In the genomic region with DNA sequence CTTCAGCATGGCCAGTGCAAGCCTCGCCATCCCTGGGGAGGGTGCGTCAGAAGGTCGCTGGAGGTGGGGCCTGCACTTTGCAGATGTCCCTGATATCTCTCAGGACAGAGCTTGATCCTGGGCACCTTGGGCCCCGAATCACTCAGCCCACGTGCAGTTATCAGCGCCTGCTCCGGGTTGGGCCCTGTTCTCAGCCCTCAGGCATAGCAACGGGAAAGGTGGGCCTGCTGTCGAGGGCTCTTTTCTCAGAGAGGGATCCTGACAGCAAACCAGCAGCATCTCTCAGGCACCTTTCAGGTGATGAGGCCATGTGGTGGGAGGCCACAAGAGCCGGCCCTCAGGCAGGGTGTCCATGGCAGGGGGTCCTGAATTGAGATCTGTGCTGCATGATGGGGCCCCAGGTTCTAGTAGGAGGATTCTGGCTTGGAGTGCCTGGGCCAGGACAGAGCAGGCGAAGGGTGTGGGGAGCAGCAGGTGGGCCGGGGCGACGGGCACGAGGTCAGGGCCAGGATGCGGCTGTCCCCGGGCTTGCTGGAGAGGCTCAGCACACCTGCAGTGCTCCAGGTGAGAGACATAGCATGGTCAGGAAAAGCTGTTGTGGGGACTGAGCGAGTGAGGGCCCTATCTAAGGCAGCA, we compare ENCODE assay signal across 20 cellular contexts.
DNase-seq lines count a peak whose midpoint lies in the region; ATAC-seq and TF ChIP-seq lines count a peak whose summit lies in the region.
"Had no signal": no experiment of that assay in that cellular context is flagged by ENCODE, and none has a peak within 500 bp of the region (broad histone marks: within the 10 kb centered on the region; RNA-seq: fewer than 3 reads in every experiment).

No MANE protein-coding gene starts in this region.

- H3K27ac Mint-ChIP-seq in central memory CD8-positive, alpha-beta T cell (ENCODE audit: low read depth) = peak overlapping the region; percentile 49
- H3K27ac Mint-ChIP-seq in natural killer cell = peak overlapping the region; percentile 48 to 78
- H3K27ac Mint-ChIP-seq: activated CD4-positive, alpha-beta memory T cell treated with anti-CD3 and anti-CD28 coated beads, Interleukin-2, amount 10 ng/mL, durations not matched to agents 7 days and 5 days; activated naive CD8-positive, alpha-beta T cell treated with anti-CD3 and anti-CD28 coated beads, Interleukin-2, amount 10 ng/mL, durations not matched to agents 7 days and 5 days had no signal

- H3K9ac ChIP-seq in colonic mucosa (ENCODE audit: low read depth in 2 of 2, low read length in 2 of 2) = no peak overlapping the region

- H3K27ac ChIP-seq in colonic mucosa = no peak overlapping the region
- H3K27ac ChIP-seq: left lung had no signal

- H3K4me3 Mint-ChIP-seq in central memory CD8-positive, alpha-beta T cell = no peak overlapping the region
- no peak overlapping the region for H3K4me3 Mint-ChIP-seq in natural killer cell
- H3K4me3 Mint-ChIP-seq: activated CD4-positive, alpha-beta memory T cell treated with anti-CD3 and anti-CD28 coated beads, Interleukin-2, amount 10 ng/mL, durations not matched to agents 7 days and 5 days; activated naive CD8-positive, alpha-beta T cell treated with anti-CD3 and anti-CD28 coated beads, Interleukin-2, amount 10 ng/mL, durations not matched to agents 7 days and 5 days; B cell; stimulated activated naive CD8-positive, alpha-beta T cell treated with anti-CD3 and anti-CD28 coated beads, Interleukin-15, amount 100 ng/mL, for 72 hours had no signal

- H3K36me3 ChIP-seq in colonic mucosa = no peaks in the 10 kb centered on the region

- no peaks in the 10 kb centered on the region for H3K9me3 Mint-ChIP-seq in central memory CD8-positive, alpha-beta T cell
- no peaks in the 10 kb centered on the region for H3K9me3 Mint-ChIP-seq in natural killer cell
- H3K9me3 Mint-ChIP-seq: activated CD4-positive, alpha-beta memory T cell treated with anti-CD3 and anti-CD28 coated beads, Interleukin-2, amount 10 ng/mL, durations not matched to agents 7 days and 5 days; activated naive CD8-positive, alpha-beta T cell treated with anti-CD3 and anti-CD28 coated beads, Interleukin-2, amount 10 ng/mL, durations not matched to agents 7 days and 5 days; stimulated activated naive CD8-positive, alpha-beta T cell treated with anti-CD3 and anti-CD28 coated beads, Interleukin-15, amount 100 ng/mL, for 72 hours had no signal

- ATAC-seq in left ventricle myocardium superior = no peak
- no peak for ATAC-seq in central memory CD8-positive, alpha-beta T cell (replicated peaks; ENCODE audit: extremely low read depth, poor library complexity, severe bottlenecking)
- no peak for ATAC-seq in natural killer cell
- ATAC-seq in GM19463 (IDR thresholded peaks at IDR 0.05; ENCODE audit: unreplicated experiment) = no peak
- ATAC-seq: stimulated activated naive CD8-positive, alpha-beta T cell treated with anti-CD3 and anti-CD28 coated beads, Interleukin-15, amount 100 ng/mL, for 72 hours had no signal

- intact Hi-C loops in left ventricle myocardium superior (cut with micrococcal nuclease) = no loop called here
- intact Hi-C loops in cardiac septum (cut with DNase I) = no loop called here
- intact Hi-C loops in natural killer cell (cut with micrococcal nuclease) = no loop called here
- intact Hi-C loops in colonic mucosa (cut with DNase I) = no loop called here

- H3K36me3 Mint-ChIP-seq in central memory CD8-positive, alpha-beta T cell (ENCODE audit: insufficient read depth) = peaks cover 16% of the 10 kb centered on the region
- no peaks in the 10 kb centered on the region for H3K36me3 Mint-ChIP-seq in natural killer cell
- H3K36me3 Mint-ChIP-seq: activated naive CD8-positive, alpha-beta T cell treated with anti-CD3 and anti-CD28 coated beads, Interleukin-2, amount 10 ng/mL, durations not matched to agents 7 days and 5 days had no signal

- no peaks in the 10 kb centered on the region for H3K27me3 ChIP-seq in colonic mucosa
- H3K27me3 ChIP-seq: left lung had no signal

- H3K4me1 Mint-ChIP-seq in central memory CD8-positive, alpha-beta T cell = peaks cover 85% of the 10 kb centered on the region
- H3K4me1 Mint-ChIP-seq in natural killer cell = peaks cover 63 to 84% of the 10 kb centered on the region in 2 donors

- peaks cover 9% of the 10 kb centered on the region for H3K4me1 ChIP-seq in colonic mucosa

- no peak overlapping the region for H3K4me3 ChIP-seq in colonic mucosa
- H3K4me3 ChIP-seq: left lung had no signal

- H3K9me3 ChIP-seq in colonic mucosa = no peaks in the 10 kb centered on the region
- H3K9me3 ChIP-seq: left lung had no signal

- DNase-seq in left ventricle myocardium superior (peak; percentile 15), cardiac septum (ENCODE audit: low spot score) (no peak), natural killer cell (no peak), colonic mucosa (no peak), C1 segment of cervical spinal cord (lab: John Stamatoyannopoulos, UW) (no peak), cortex of kidney (lab: John Stamatoyannopoulos, UW) (no peak)
- no peak for DNase-seq in central memory CD8-positive, alpha-beta T cell (ENCODE audit: low spot score in 2 of 2)
- DNase-seq: activated CD4-positive, alpha-beta memory T cell treated with anti-CD3 and anti-CD28 coated beads, Interleukin-2, amount 10 ng/mL, durations not matched to agents 7 days and 5 days; activated CD4-positive, CD25-positive, alpha-beta regulatory T cell treated with anti-CD3 and anti-CD28 coated beads, Interleukin-2, amount 50 U/mL, for 72 hours; activated CD8-positive, alpha-beta memory T cell treated with anti-CD3 and anti-CD28 coated beads, Interleukin-2, amount 50 U/mL, for 48 hours; activated naive CD8-positive, alpha-beta T cell treated with anti-CD3 and anti-CD28 coated beads, Interleukin-2, amount 10 ng/mL, durations not matched to agents 7 days and 5 days; DND-41; HCEC 1CT; hypothalamus; MV-4-11; NCI-H446 treated with DMSO at 0.1 percent for 48 hours; stimulated activated naive CD8-positive, alpha-beta T cell treated with anti-CD3 and anti-CD28 coated beads, Interleukin-15, amount 100 ng/mL, for 72 hours had no signal

- no peaks in the 10 kb centered on the region for H3K27me3 Mint-ChIP-seq in central memory CD8-positive, alpha-beta T cell
- no peaks in the 10 kb centered on the region for H3K27me3 Mint-ChIP-seq in natural killer cell (ENCODE audit: low read depth in 2 of 2)
- H3K27me3 Mint-ChIP-seq: activated CD4-positive, alpha-beta memory T cell treated with anti-CD3 and anti-CD28 coated beads, Interleukin-2, amount 10 ng/mL, durations not matched to agents 7 days and 5 days; activated naive CD8-positive, alpha-beta T cell treated with anti-CD3 and anti-CD28 coated beads, Interleukin-2, amount 10 ng/mL, durations not matched to agents 7 days and 5 days; B cell; stimulated activated naive CD8-positive, alpha-beta T cell treated with anti-CD3 and anti-CD28 coated beads, Interleukin-15, amount 100 ng/mL, for 72 hours had no signal

- TF ChIP-seq CTCF in natural killer cell (IDR thresholded peaks at IDR 0.05) (no peak), colonic mucosa (IDR thresholded peaks at IDR 0.05) (no peak)
